Comparison of ENCODE assay signal across 22 cellular contexts in genomic region chr16:69647020-69647419, GRCh38.
A peak's percentile ranks its signal among the peaks of the same experiment; 100 is the strongest.
DNase-seq lines count a peak whose midpoint lies in the region; ATAC-seq, FAIRE-seq and TF ChIP-seq lines count a peak whose summit lies in the region.
"Had no signal": no experiment of that assay in that cellular context is flagged by ENCODE, and none has a peak within 500 bp of the region (broad histone marks: within the 10 kb centered on the region; RNA-seq: fewer than 3 reads in every experiment).

No MANE protein-coding gene starts in this region.

- FAIRE-seq in HTR-8/SVneo (lab: Jason Lieb, UNC) (peak; percentile 75), keratinocyte (lab: Jason Lieb, UNC) (peak; percentile 69), urothelium cell line (lab: Jason Lieb, UNC) (peak; percentile 50)
- FAIRE-seq: GM19239 had no signal

- no peaks in the 10 kb centered on the region for H3K4me1 Mint-ChIP-seq in stimulated activated naive CD8-positive, alpha-beta T cell treated with anti-CD3 and anti-CD28 coated beads, Interleukin-15, Interleukin-2, amounts not matched to agents 100 ng/mL and 50 ng/mL, for 24 hours (ENCODE audit: low read depth)
- peaks cover 5% of the 10 kb centered on the region for H3K4me1 Mint-ChIP-seq in CD4-positive, alpha-beta T cell (ENCODE audit: low read depth)
- H3K4me1 Mint-ChIP-seq in natural killer cell: peaks cover 10 to 13% of the 10 kb centered on the region in 2 donors

- no peak overlapping the region for H3K4me3 Mint-ChIP-seq in stimulated activated naive CD8-positive, alpha-beta T cell treated with anti-CD3 and anti-CD28 coated beads, Interleukin-15, Interleukin-2, amounts not matched to agents 100 ng/mL and 50 ng/mL, for 24 hours
- no peak overlapping the region for H3K4me3 Mint-ChIP-seq in CD4-positive, alpha-beta T cell
- no peak overlapping the region for H3K4me3 Mint-ChIP-seq in natural killer cell
- H3K4me3 Mint-ChIP-seq: CD8-positive, alpha-beta T cell; IgD-negative memory B cell had no signal

- H3K27me3 Mint-ChIP-seq in stimulated activated naive CD8-positive, alpha-beta T cell treated with anti-CD3 and anti-CD28 coated beads, Interleukin-15, Interleukin-2, amounts not matched to agents 100 ng/mL and 50 ng/mL, for 24 hours: no peaks in the 10 kb centered on the region
- no peaks in the 10 kb centered on the region for H3K27me3 Mint-ChIP-seq in CD4-positive, alpha-beta T cell
- H3K27me3 Mint-ChIP-seq in natural killer cell (ENCODE audit: low read depth in 2 of 2): no peaks in the 10 kb centered on the region
- H3K27me3 Mint-ChIP-seq: IgD-negative memory B cell had no signal

- DNase-seq in stimulated activated naive CD8-positive, alpha-beta T cell treated with anti-CD3 and anti-CD28 coated beads, Interleukin-15, Interleukin-2, amounts not matched to agents 100 U/mL and 50 U/mL, for 24 hours: no peak
- no peak for DNase-seq in HTR-8/SVneo (ENCODE audit: insufficient read length, low spot score)
- no peak for DNase-seq in keratinocyte (ENCODE audit: low read depth, low spot score)
- no peak for DNase-seq in urothelium cell line (ENCODE audit: low spot score)
- DNase-seq in cerebellar nuclear complex (lab: John Stamatoyannopoulos, UW): no peak
- no peak for DNase-seq in CD4-positive, alpha-beta T cell
- DNase-seq in natural killer cell: no peak
- DNase-seq: C1 segment of cervical spinal cord; Caco-2; CD8-positive, alpha-beta T cell; H7; MM.1S; NCI-H2029; NCI-H446 treated with DMSO at 0.1 percent for 48 hours; NCI-H526; Right ventricle myocardium superior; RPMI8226 had no signal

- no peaks in the 10 kb centered on the region for H3K27me3 ChIP-seq in keratinocyte (ENCODE audit: control insufficient read depth, extremely low read depth, insufficient read depth, low read length)
- no peaks in the 10 kb centered on the region for H3K27me3 ChIP-seq in CD4-positive, alpha-beta T cell (ENCODE audit: control insufficient read depth, insufficient read depth, low read length)
- H3K27me3 ChIP-seq: SJSA1 had no signal

- H3K9me3 ChIP-seq in keratinocyte (ENCODE audit: control insufficient read depth, low read depth, low read length): no peaks in the 10 kb centered on the region
- no peaks in the 10 kb centered on the region for H3K9me3 ChIP-seq in CD4-positive, alpha-beta T cell (ENCODE audit: control insufficient read depth, low read length)
- H3K9me3 ChIP-seq: Caco-2, SJSA1 had no signal

- CTCF ChIA-PET in CD4-positive, alpha-beta T cell (lab: Charles Lee): interaction anchor here (0.9 to 2.3 kb wide), 3 partner anchors 13 to 17 kb away, joined by 3 to 8 read pairs (median 3); no protein-coding TSS in a partner anchor

- H2AFZ ChIP-seq in keratinocyte (ENCODE audit: control insufficient read depth, low read length): no peak overlapping the region

- no peak for ATAC-seq in stimulated activated naive CD8-positive, alpha-beta T cell treated with anti-CD3 and anti-CD28 coated beads, Interleukin-15, Interleukin-2, amounts not matched to agents 100 U/mL and 50 U/mL, for 24 hours
- ATAC-seq in CD4-positive, alpha-beta T cell (ENCODE audit: poor library complexity): no peak
- ATAC-seq in natural killer cell: no peak
- ATAC-seq: CD8-positive, alpha-beta T cell had no signal

- H3K36me3 Mint-ChIP-seq in stimulated activated naive CD8-positive, alpha-beta T cell treated with anti-CD3 and anti-CD28 coated beads, Interleukin-15, Interleukin-2, amounts not matched to agents 100 ng/mL and 50 ng/mL, for 24 hours (ENCODE audit: low read depth): peaks cover 41% of the 10 kb centered on the region
- peaks cover 30% of the 10 kb centered on the region for H3K36me3 Mint-ChIP-seq in CD4-positive, alpha-beta T cell (ENCODE audit: low read depth)
- H3K36me3 Mint-ChIP-seq in natural killer cell: no peaks in the 10 kb centered on the region

- H3K36me3 ChIP-seq in keratinocyte (ENCODE audit: control insufficient read depth in 2 of 2, extremely low read depth in 1 of 2, insufficient read depth in 2 of 2, low read length in 2 of 2): peaks cover 13 to 17% of the 10 kb centered on the region in 2 experiments

- no peak overlapping the region for H3K4me3 ChIP-seq in keratinocyte (ENCODE audit: control insufficient read depth in 2 of 3, extremely low read depth in 1 of 3, insufficient read depth in 2 of 3, low read depth in 1 of 3, low read length in 3 of 3)
- H3K4me3 ChIP-seq: SJSA1 had no signal

- no peak overlapping the region for H3K9ac ChIP-seq in keratinocyte (ENCODE audit: control insufficient read depth, extremely low read depth, insufficient read depth, low read length)
- H3K9ac ChIP-seq: KMS-11 had no signal

- H3K79me2 ChIP-seq in keratinocyte (ENCODE audit: control insufficient read depth, insufficient read depth, low read length): peaks cover 20% of the 10 kb centered on the region

- peak overlapping the region; percentile 2 for H3K27ac Mint-ChIP-seq in stimulated activated naive CD8-positive, alpha-beta T cell treated with anti-CD3 and anti-CD28 coated beads, Interleukin-15, Interleukin-2, amounts not matched to agents 100 ng/mL and 50 ng/mL, for 24 hours
- H3K27ac Mint-ChIP-seq in CD4-positive, alpha-beta T cell: no peak overlapping the region
- no peak overlapping the region for H3K27ac Mint-ChIP-seq in natural killer cell
- H3K27ac Mint-ChIP-seq: CD8-positive, alpha-beta T cell; IgD-negative memory B cell had no signal

- H3K27ac ChIP-seq in keratinocyte (ENCODE audit: control insufficient read depth, insufficient read depth, low read length): no peak overlapping the region
- no peak overlapping the region for H3K27ac ChIP-seq in CD4-positive, alpha-beta T cell (ENCODE audit: low read depth, low read length)
- H3K27ac ChIP-seq: KMS-11, SJSA1 had no signal

- H3K9me1 ChIP-seq in keratinocyte (ENCODE audit: control insufficient read depth, extremely low read depth, insufficient read depth, low read length): no peaks in the 10 kb centered on the region

- intact Hi-C loops in CD4-positive, alpha-beta T cell (cut with DNase I, micrococcal nuclease): loop anchor here in 1 of 2 experiments (10.0 kb wide), 1 partner anchor 252 kb away; no protein-coding TSS in a partner anchor
- intact Hi-C loops in natural killer cell (cut with micrococcal nuclease): no loop called here

- TF ChIP-seq CTCF in keratinocyte (optimal IDR thresholded peaks at IDR 0.05 in 1 of 3, IDR thresholded peaks at IDR 0.05 in 1 of 3, conservative IDR thresholded peaks at IDR 0.05 in 1 of 3; ENCODE audit: extremely low read depth in 1 of 3, insufficient read depth in 2 of 3, low read length in 3 of 3) (no peak), natural killer cell (IDR thresholded peaks at IDR 0.05) (no peak)
- TF ChIP-seq CTCF in CD4-positive, alpha-beta T cell (IDR thresholded peaks at IDR 0.05): no peak

- dilution Hi-C loops in keratinocyte (cut with MboI; ENCODE audit: extremely low pct_ligation_motif_present, low sequenced_read_pairs): no loop called here

- H3K4me2 ChIP-seq in keratinocyte (ENCODE audit: control insufficient read depth, extremely low read depth, insufficient read depth, low read depth, low read length): no peak overlapping the region
- H3K4me2 ChIP-seq: KMS-11 had no signal

- H3K9me3 Mint-ChIP-seq in stimulated activated naive CD8-positive, alpha-beta T cell treated with anti-CD3 and anti-CD28 coated beads, Interleukin-15, Interleukin-2, amounts not matched to agents 100 ng/mL and 50 ng/mL, for 24 hours: no peaks in the 10 kb centered on the region
- no peaks in the 10 kb centered on the region for H3K9me3 Mint-ChIP-seq in CD4-positive, alpha-beta T cell
- no peaks in the 10 kb centered on the region for H3K9me3 Mint-ChIP-seq in natural killer cell
- H3K9me3 Mint-ChIP-seq: CD8-positive, alpha-beta T cell; IgD-negative memory B cell had no signal

- H3K4me1 ChIP-seq in keratinocyte (ENCODE audit: control insufficient read depth, extremely low read depth, insufficient read depth, low read length): no peaks in the 10 kb centered on the region
- H3K4me1 ChIP-seq: SJSA1 had no signal

- POLR2A ChIA-PET in CD4-positive, alpha-beta T cell (lab: Charles Lee): no interaction called here

- H4K20me1 ChIP-seq in keratinocyte (ENCODE audit: control insufficient read depth, extremely low read depth, insufficient read depth, low read length): no peaks in the 10 kb centered on the region
